8 cellular contexts compared by ENCODE assay signal in genomic region chr11:64865286-64866172, GRCh38. TPM values are rescaled to one million over a fixed set of nuclear protein-coding genes. Genes with fewer than 3 reads are reported as not detected.
DNase-seq lines count a peak whose midpoint lies in the region; ATAC-seq, FAIRE-seq and TF ChIP-seq lines count a peak whose summit lies in the region.

No MANE protein-coding gene starts in this region.

- peaks cover 41% of the 10 kb centered on the region for H3K4me1 Mint-ChIP-seq in type B pancreatic cell (ENCODE audit: unreplicated experiment)

- peak overlapping the region; percentile 81 for H3K27ac Mint-ChIP-seq in type B pancreatic cell

- H3K27me3 Mint-ChIP-seq in type B pancreatic cell = no peaks in the 10 kb centered on the region

- peak; percentile 95 for FAIRE-seq in GM12891 (lab: Jason Lieb, UNC)

- DNase-seq in GM12891 (ENCODE audit: insufficient read length, low spot score) (no peak), left lobe of liver (ENCODE audit: low spot score) (no peak), type B pancreatic cell (ENCODE audit: extremely low spot score, unreplicated experiment) (no peak), NCI-H526 treated with DMSO at 0.1 percent for 48 hours (lab: John Stamatoyannopoulos, UW) (no peak), AG20443 (ENCODE audit: low spot score) (no peak), GOT3 (lab: John Stamatoyannopoulos, UW) (no peak)
- peak; percentile 64 for DNase-seq in activated naive CD4-positive, alpha-beta T cell treated with anti-CD3 and anti-CD28 coated beads, Interleukin-2, amount 50 U/mL, for 16 hours

- H3K9me3 Mint-ChIP-seq in type B pancreatic cell = peaks cover 6% of the 10 kb centered on the region

- peaks cover 12% of the 10 kb centered on the region for H3K36me3 Mint-ChIP-seq in type B pancreatic cell

- no peak for TF ChIP-seq CTCF in type B pancreatic cell (conservative IDR thresholded peaks at IDR 0.05)

- peak overlapping the region; percentile 39 for H3K4me3 Mint-ChIP-seq in type B pancreatic cell

- ATAC-seq in HG03196 (IDR thresholded peaks at IDR 0.05; ENCODE audit: unreplicated experiment) = peak; percentile 34
- peak; percentile 16 for ATAC-seq in left lobe of liver

- TF ChIP-seq POLR2A in GM12891 (IDR thresholded peaks at IDR 0.05; ENCODE audit: low read depth, low read length) = peak; percentile 26

TF ChIP-seq in GM12891, 5 proteins besides CTCF, POLR2A, EP300 and RAD21:
- TF ChIP-seq PAX5 (IDR thresholded peaks at IDR 0.05; ENCODE audit: insufficient read depth, low read length, severe bottlenecking) = no peak
- TF ChIP-seq POLR2AphosphoS5 (IDR thresholded peaks at IDR 0.05; ENCODE audit: low read depth, low read length) = peak; percentile 42; the same call in 1 of the 2 replicates
- TF ChIP-seq POU2F2 (IDR thresholded peaks at IDR 0.05; ENCODE audit: low read depth, low read length) = no peak; the same call in 1 of the 2 replicates

RNA-seq across cellular contexts. Expression of gene EHD1, which starts 12.9 kb away (rescaled TPM):
- 84.7 TPM for polyA plus RNA-seq in GM12891 (2012; ENCODE audit: low read depth, missing spikeins)
- total RNA-seq in left lobe of liver (29.9 TPM), type B pancreatic cell (ENCODE audit: low replicate concordance) (86.6 and 121 TPM in 2 replicates)

RNA-seq across cellular contexts. Expression of gene CDC42BPG, which starts 21.1 kb away (rescaled TPM):
- polyA plus RNA-seq in GM12891 (2012; ENCODE audit: low read depth, missing spikeins) = 0.36 TPM
- total RNA-seq in left lobe of liver (1.2 TPM), type B pancreatic cell (ENCODE audit: low replicate concordance) (20.1 and 47.7 TPM in 2 replicates)

RNA-seq across cellular contexts. Expression of gene ATG2A, which starts 51.5 kb away (rescaled TPM):
- polyA plus RNA-seq in GM12891 (2012; ENCODE audit: low read depth, missing spikeins) = 8.2 TPM
- 34.0 TPM for total RNA-seq in left lobe of liver
- total RNA-seq in type B pancreatic cell (ENCODE audit: low replicate concordance) = 26.8 and 30.8 TPM in 2 replicates

RNA-seq across cellular contexts. Expression of gene MEN1, which starts 55.2 kb away (rescaled TPM):
- polyA plus RNA-seq in GM12891 (2012; ENCODE audit: low read depth, missing spikeins) = 16.2 TPM
- total RNA-seq in left lobe of liver (24.0 TPM), type B pancreatic cell (ENCODE audit: low replicate concordance) (35.5 and 50.6 TPM in 2 replicates)

RNA-seq across cellular contexts. Expression of gene PPP2R5B, which starts 59.0 kb away (rescaled TPM):
- 7.2 TPM for polyA plus RNA-seq in GM12891 (2012; ENCODE audit: low read depth, missing spikeins)
- total RNA-seq in left lobe of liver (9.1 TPM), type B pancreatic cell (ENCODE audit: low replicate concordance) (14.8 and 19.4 TPM in 2 replicates)
